Comparison of ENCODE assay signal across 8 cellular contexts in genomic region chr18:32301976-32302743, GRCh38.
A peak's percentile ranks its signal among the peaks of the same experiment; 100 is the strongest.
DNase-seq lines count a peak whose midpoint lies in the region; ATAC-seq and TF ChIP-seq lines count a peak whose summit lies in the region.

No MANE protein-coding gene starts in this region.

- H3K4me2 ChIP-seq in MM.1S (ENCODE audit: low read depth, low read length): peak overlapping the region; percentile 28

- no peaks in the 10 kb centered on the region for H3K9me2 ChIP-seq in MM.1S (replicated peaks; ENCODE audit: insufficient read depth, low read length)

- TF ChIP-seq CTCF in MM.1S (IDR thresholded peaks at IDR 0.05; ENCODE audit: low read length) (no peak), foreskin fibroblast (IDR thresholded peaks at IDR 0.05; ENCODE audit: low read depth, low read length) (no peak)

- H3K79me2 ChIP-seq in MM.1S (ENCODE audit: low read length): no peaks in the 10 kb centered on the region; the same call in 1 of the 2 replicates

- no peaks in the 10 kb centered on the region for H3K36me3 ChIP-seq in MM.1S (replicated peaks; ENCODE audit: insufficient read depth, low read length)

- DNase-seq in Daoy (ENCODE audit: low read depth): peak; percentile 73
- DNase-seq in MM.1S: peak; percentile 74
- peak; percentile 78 to 88 for DNase-seq in foreskin fibroblast
- DNase-seq in stimulated activated CD4-positive, alpha-beta T cell treated with anti-CD3 and anti-CD28 coated beads, Interleukin-4, amount 100 ng/mL, for 4 hours: no peak
- DNase-seq in NCI-H82 (lab: John Stamatoyannopoulos, UW): no peak
- DNase-seq in stimulated activated CD4-positive, alpha-beta T cell treated with anti-CD3 and anti-CD28 coated beads, Interleukin-4, amount 100 ng/mL, for 1 hour: no peak
- DNase-seq in DMS153 treated with DMSO at 0.1 percent for 48 hours (lab: John Stamatoyannopoulos, UW; ENCODE audit: unreplicated experiment): no peak

- ATAC-seq in GM21717 (IDR thresholded peaks at IDR 0.05; ENCODE audit: unreplicated experiment): peak; percentile 90

- peak overlapping the region; percentile 30; the same call in 1 of the 2 replicates for H3K27ac ChIP-seq in MM.1S (ENCODE audit: low read length)

- H3K9ac ChIP-seq in MM.1S (ENCODE audit: low read length): no peak overlapping the region

- no peaks in the 10 kb centered on the region for H3K27me3 ChIP-seq in MM.1S (replicated peaks; ENCODE audit: insufficient read depth, low read length)

- no peaks in the 10 kb centered on the region for H4K20me1 ChIP-seq in MM.1S (ENCODE audit: insufficient read depth, low read length)

- H2AFZ ChIP-seq in MM.1S (ENCODE audit: low read length): no peak overlapping the region

- peaks cover 25% of the 10 kb centered on the region for H3K4me1 ChIP-seq in MM.1S (ENCODE audit: low read length)

- H3K4me3 ChIP-seq in MM.1S (ENCODE audit: low read length): no peak overlapping the region
- H3K4me3 ChIP-seq in foreskin fibroblast (ENCODE audit: low read depth in 1 of 2, low read length in 2 of 2): no peak overlapping the region

- no peaks in the 10 kb centered on the region for H3K9me3 ChIP-seq in MM.1S (replicated peaks; ENCODE audit: insufficient read depth, low read length)

- H3F3A ChIP-seq in MM.1S (ENCODE audit: insufficient read depth, low read length): no peaks in the 10 kb centered on the region; the same call in 1 of the 2 replicates

Comparison
In these comparisons a context has a peak if more than half of its experiments do, and no peak if none do; other contexts are left out.
1. DNase-seq: peak in Daoy (single experiment), MM.1S (single experiment) and foreskin fibroblast (2 of 2); none in stimulated activated CD4-positive, alpha-beta T cell treated with anti-CD3 and anti-CD28 coated beads, Interleukin-4, amount 100 ng/mL, for 4 hours (0 of 2), NCI-H82 (single experiment), stimulated activated CD4-positive, alpha-beta T cell treated with anti-CD3 and anti-CD28 coated beads, Interleukin-4, amount 100 ng/mL, for 1 hour (single experiment) and DMS153 treated with DMSO at 0.1 percent for 48 hours (single experiment).